10 cellular contexts compared by ENCODE assay signal in genomic region chr3:127254730-127255129, GRCh38. TPM values are rescaled to one million over a fixed set of nuclear protein-coding genes. Genes with fewer than 3 reads are reported as not detected.
DNase-seq lines count a peak whose midpoint lies in the region; ATAC-seq, FAIRE-seq and TF ChIP-seq lines count a peak whose summit lies in the region.
"Had no signal": no experiment of that assay in that cellular context is flagged by ENCODE, and none has a peak within 500 bp of the region (broad histone marks: within the 10 kb centered on the region; RNA-seq: fewer than 3 reads in every experiment).

No MANE protein-coding gene starts in this region.

- DNase-seq in NCI-H82 (lab: John Stamatoyannopoulos, UW) (peak; percentile 62), NCI-H82 treated with DMSO at 0.1 percent for 48 hours (lab: John Stamatoyannopoulos, UW; ENCODE audit: unreplicated experiment) (no peak), NB4 (ENCODE audit: low read depth) (peak; percentile 24), epithelial cell of proximal tubule (ENCODE audit: low read depth) (no peak), small intestine (peak; percentile 46), AG08396 (ENCODE audit: low spot score) (no peak), activated gamma-delta T cell treated with Interleukin-2 at 50 U/mL for 16 hours (no peak)
- DNase-seq: Peyer's patch had no signal

- peak; percentile 31 for TF ChIP-seq CTCF in NB4 (IDR thresholded peaks at IDR 0.05; ENCODE audit: low read depth, low read length)
- peak; percentile 75 for TF ChIP-seq CTCF in epithelial cell of proximal tubule (conservative IDR thresholded peaks at IDR 0.05; ENCODE audit: low read depth, low read length)

- no peak overlapping the region for H3K4me3 ChIP-seq in NB4 (ENCODE audit: low read depth, low read length)
- no peak overlapping the region for H3K4me3 ChIP-seq in epithelial cell of proximal tubule (ENCODE audit: low read depth, low read length)
- no peak overlapping the region for H3K4me3 ChIP-seq in small intestine (ENCODE audit: low read depth in 1 of 2, low read length in 2 of 2)
- H3K4me3 ChIP-seq: Peyer's patch had no signal

- ATAC-seq in GM19023 (IDR thresholded peaks at IDR 0.05; ENCODE audit: unreplicated experiment): no peak

- FAIRE-seq in small intestine (lab: Jason Lieb, UNC): no peak
- FAIRE-seq: endometrium had no signal

- H3K9me3 ChIP-seq in small intestine (ENCODE audit: control insufficient read depth, low read depth): no peaks in the 10 kb centered on the region
- H3K9me3 ChIP-seq: Peyer's patch had no signal

- no peaks in the 10 kb centered on the region for H3K4me1 ChIP-seq in small intestine (ENCODE audit: control insufficient read depth in 2 of 2, insufficient read depth in 1 of 2, low read depth in 1 of 2, low read length in 1 of 2)
- H3K4me1 ChIP-seq: Peyer's patch had no signal

- no peak for TF ChIP-seq POLR2A in NB4 (IDR thresholded peaks at IDR 0.05; ENCODE audit: extremely low read depth, insufficient read length)

- H3K36me3 ChIP-seq in small intestine (ENCODE audit: control insufficient read depth in 2 of 2, insufficient read depth in 2 of 2, low read length in 2 of 2): no peaks in the 10 kb centered on the region
- H3K36me3 ChIP-seq: Peyer's patch had no signal

- WGBS in small intestine, 3 donors: 58 to 71% (median 63%) methylated on average over 9 of the region's 9 CpGs

- H3K27ac ChIP-seq in small intestine (ENCODE audit: low read depth in 1 of 2, low read length in 1 of 2): no peak overlapping the region
- H3K27ac ChIP-seq: Peyer's patch had no signal

- H3K27me3 ChIP-seq in small intestine (ENCODE audit: control insufficient read depth in 2 of 2, insufficient read depth in 2 of 2, low read length in 2 of 2): no peaks in the 10 kb centered on the region
- H3K27me3 ChIP-seq: Peyer's patch had no signal

RNA-seq across cellular contexts. Expression of gene PRR20G, which starts 33.1 kb away (rescaled TPM):
- not detected in 2 replicates for total RNA-seq in epithelial cell of proximal tubule
- not detected for polyA plus RNA-seq in small intestine
- total RNA-seq: Peyer's patch had no signal

Comparison
In these comparisons a context has a peak if more than half of its experiments do, and no peak if none do; other contexts are left out.
1. DNase-seq: peak in NCI-H82 (single experiment), NB4 (single experiment) and small intestine (single experiment); none in NCI-H82 treated with DMSO at 0.1 percent for 48 hours (single experiment), epithelial cell of proximal tubule (single experiment), AG08396 (single experiment) and activated gamma-delta T cell treated with Interleukin-2 at 50 U/mL for 16 hours (single experiment).